Comparison of ENCODE assay signal across 9 cellular contexts in genomic region chr11:62402226-62402625, GRCh38. TPM values are rescaled to one million over a fixed set of nuclear protein-coding genes. Genes with fewer than 3 reads are reported as not detected.
DNase-seq lines count a peak whose midpoint lies in the region; ATAC-seq and TF ChIP-seq lines count a peak whose summit lies in the region.
"Had no signal": no experiment of that assay in that cellular context is flagged by ENCODE, and none has a peak within 500 bp of the region (broad histone marks: within the 10 kb centered on the region; RNA-seq: fewer than 3 reads in every experiment).

No MANE protein-coding gene starts in this region.

- TF ChIP-seq POLR2A in ovary (IDR thresholded peaks at IDR 0.05) (no peak), tibial nerve (IDR thresholded peaks at IDR 0.05) (peak in 1 of 2 donors; percentile 56)

- H3K27ac Mint-ChIP-seq in WTC11 = no peak overlapping the region

- H3K27ac ChIP-seq in ovary = peak overlapping the region; percentile 64 to 79
- peak overlapping the region; percentile 75 to 93 (median 84) for H3K27ac ChIP-seq in tibial nerve

- H3K4me1 ChIP-seq in ovary (ENCODE audit: insufficient read depth) (peaks cover 43% of the 10 kb centered on the region), tibial nerve (peaks cover 6 to 70% (median 56%) of the 10 kb centered on the region in 4 donors)

- no peaks in the 10 kb centered on the region for H3K9me3 Mint-ChIP-seq in WTC11

- POLR2A ChIA-PET in WTC11 (lab: Charles Lee) = interaction anchor here (0.7 kb wide), 1 partner anchor 42 kb away, joined by 3 read pairs; no protein-coding TSS in a partner anchor

- no peak overlapping the region for H3K4me3 ChIP-seq in ovary
- H3K4me3 ChIP-seq in tibial nerve = peak overlapping the region in 1 of 4 donors; percentile 30

- H3K27me3 Mint-ChIP-seq in WTC11 (ENCODE audit: low read depth) = peaks cover 3% of the 10 kb centered on the region; the same call in 1 of the 2 replicates

- ATAC-seq in WTC11 (peak; percentile 36), GM19023 (IDR thresholded peaks at IDR 0.05; ENCODE audit: unreplicated experiment) (no peak), GM18873 (IDR thresholded peaks at IDR 0.05; ENCODE audit: low FRiP score, unreplicated experiment) (no peak), GM18519 (IDR thresholded peaks at IDR 0.05; ENCODE audit: low FRiP score, unreplicated experiment) (no peak)

- H3K4me3 Mint-ChIP-seq in WTC11 = no peak overlapping the region

- intact Hi-C loops in ovary (cut with DNase I) = no loop called here

- H3K27me3 ChIP-seq in ovary (no peaks in the 10 kb centered on the region), tibial nerve (no peaks in the 10 kb centered on the region)

- H3K36me3 Mint-ChIP-seq in WTC11 = no peaks in the 10 kb centered on the region

- peaks cover 17% of the 10 kb centered on the region for H3K4me1 Mint-ChIP-seq in WTC11

- DNase-seq in WTC11 (ENCODE audit: low spot score) (no peak), ovary (peak; percentile 77 to 85 (median 80)), tibial nerve (ENCODE audit: low spot score in 2 of 2) (peak; percentile 68 to 71), COLO668 (lab: John Stamatoyannopoulos, UW; ENCODE audit: unreplicated experiment) (no peak)
- peak; percentile 44 for DNase-seq in central memory CD4-positive, alpha-beta T cell

- H3K36me3 ChIP-seq in ovary = no peaks in the 10 kb centered on the region
- H3K36me3 ChIP-seq in tibial nerve = no peaks in the 10 kb centered on the region

- no peak for TF ChIP-seq EP300 in ovary (IDR thresholded peaks at IDR 0.05)
- peak in 1 of 2 donors; percentile 55 for TF ChIP-seq EP300 in tibial nerve (IDR thresholded peaks at IDR 0.05)

- 22 to 25% (median 23%) methylated on average over 14 of the region's 14 CpGs for WGBS in ovary, 3 donors
- WGBS in tibial nerve, 2 donors = 23 to 24% methylated on average over 14 of the region's 14 CpGs

- TF ChIP-seq CTCF in WTC11 (IDR thresholded peaks at IDR 0.05) = no peak
- no peak for TF ChIP-seq CTCF in ovary (IDR thresholded peaks at IDR 0.05)
- no peak for TF ChIP-seq CTCF in tibial nerve (IDR thresholded peaks at IDR 0.05)

- CTCF ChIA-PET in WTC11 (lab: Charles Lee) = interaction anchor here (0.8 to 6.4 kb wide), 6 partner anchors 14 to 158 kb away, joined by 3 to 49 read pairs (median 5); no protein-coding TSS in a partner anchor

- H3K9me3 ChIP-seq in ovary (no peaks in the 10 kb centered on the region), tibial nerve (no peaks in the 10 kb centered on the region)

TF ChIP-seq in WTC11, 78 proteins besides CTCF, POLR2A, EP300 and RAD21:
- TF ChIP-seq HMGA2 (CRISPR knock-in tag; IDR thresholded peaks at IDR 0.05) (no peak), ZNF121 (CRISPR knock-in tag; IDR thresholded peaks at IDR 0.05) (0 out of 2 replicates have a peak, but pooled peaks have one; percentile 3)
TF ChIP-seq in WTC11: peak in this region for 1.

RNA-seq across cellular contexts. Expression of gene SCGB1A1, which starts 16.6 kb away (rescaled TPM):
- total RNA-seq in WTC11 (2021) (1.1 to 1.6 TPM (median 1.2 TPM) in 3 replicates), ovary (10 to 100 TPM in 1 of 7 donors, 1 to 10 TPM in 1, not detected in 5; 1.8 to 11.6 TPM), tibial nerve (not detected)
- polyA plus RNA-seq in ovary = not detected
- total RNA-seq: activated CD8-positive, alpha-beta memory T cell treated with anti-CD3 and anti-CD28 coated beads for 36 hours had no signal

Comparison
In these comparisons a context has a peak if more than half of its experiments do, and no peak if none do; other contexts are left out.
1. DNase-seq: peak in central memory CD4-positive, alpha-beta T cell (single experiment), ovary (5 of 5) and tibial nerve (2 of 2); none in WTC11 (single experiment) and COLO668 (single experiment).